27 cellular contexts compared by ENCODE assay signal in genomic region chr15:79832358-79832757, GRCh38.
"Had no signal": no experiment of that assay in that cellular context is flagged by ENCODE, and none has a peak within 500 bp of the region (broad histone marks: within the 10 kb centered on the region; RNA-seq: fewer than 3 reads in every experiment).

No MANE protein-coding gene starts in this region.

- DNase-seq: activated CD4-positive, alpha-beta memory T cell treated with anti-CD3 and anti-CD28 coated beads for 36 hours; activated CD4-positive, alpha-beta T cell treated with anti-CD3 and anti-CD28 coated beads, Interleukin-2, amount 50 U/mL, for 1 hour; activated effector memory CD4-positive, alpha-beta T cell treated with Interleukin-2 at 50 U/mL for 16 hours; activated naive CD4-positive, alpha-beta T cell treated with anti-CD3 and anti-CD28 coated beads, Interleukin-2, amount 10 ng/mL, durations not matched to agents 7 days and 5 days; activated T-cell treated with anti-CD3 and anti-CD28 coated beads, Interleukin-2, amount 50 U/mL, for 1 hour; amygdala; body of pancreas; cerebellar nuclear complex; Kasumi-1; KG1; MG63; NCI-H1092; NCI-H1436 treated with DMSO at 0.1 percent for 48 hours; NCI-H1694 treated with DMSO at 0.1 percent for 48 hours; NCI-H2029; NCI-H345; NCI-H524 treated with DMSO at 0.1 percent for 48 hours; SHP77; SJCRH30; T1000 had no signal

- H3K4me3 Mint-ChIP-seq: activated CD4-positive, alpha-beta memory T cell treated with anti-CD3 and anti-CD28 coated beads for 36 hours; activated naive CD4-positive, alpha-beta T cell treated with anti-CD3 and anti-CD28 coated beads, Interleukin-2, amount 10 ng/mL, durations not matched to agents 7 days and 5 days; activated naive CD8-positive, alpha-beta T cell; activated T-helper 1 cell treated with anti-CD3 and anti-CD28 coated beads, Interleukin-12 subunit alpha, Interleukin-12 subunit beta, Interleukin-2, Interleukin-4 antibody, amounts not matched to agents 30 ng/mL and 10 ng/mL and 1 ng/mL, durations not matched to agents 14 hours and 24 hours and 36 hours had no signal

- H3K27me3 ChIP-seq: ascending aorta, body of pancreas, breast epithelium, MG63, SJCRH30 had no signal

- H3K27ac ChIP-seq: ascending aorta, body of pancreas, breast epithelium, SJCRH30, SK-N-MC had no signal

- H3K36me3 ChIP-seq: breast epithelium, MG63, SJCRH30 had no signal

- H3K4me1 ChIP-seq: ascending aorta, body of pancreas, breast epithelium, SJCRH30 had no signal

- H3K27me3 Mint-ChIP-seq: activated CD4-positive, alpha-beta memory T cell treated with anti-CD3 and anti-CD28 coated beads for 36 hours; activated naive CD4-positive, alpha-beta T cell treated with anti-CD3 and anti-CD28 coated beads, Interleukin-2, amount 10 ng/mL, durations not matched to agents 7 days and 5 days; activated naive CD8-positive, alpha-beta T cell had no signal

- ATAC-seq: body of pancreas, Panc1 had no signal

- FAIRE-seq: TTC549 had no signal

- H3K4me3 ChIP-seq: ascending aorta, body of pancreas, breast epithelium, MG63, SJCRH30, SK-N-MC had no signal

- H3K27ac Mint-ChIP-seq: activated CD4-positive, alpha-beta memory T cell treated with anti-CD3 and anti-CD28 coated beads for 36 hours; activated naive CD4-positive, alpha-beta T cell treated with anti-CD3 and anti-CD28 coated beads, Interleukin-2, amount 10 ng/mL, durations not matched to agents 7 days and 5 days; activated naive CD8-positive, alpha-beta T cell; activated T-helper 1 cell treated with anti-CD3 and anti-CD28 coated beads, Interleukin-12 subunit alpha, Interleukin-12 subunit beta, Interleukin-2, Interleukin-4 antibody, amounts not matched to agents 30 ng/mL and 10 ng/mL and 1 ng/mL, durations not matched to agents 14 hours and 24 hours and 36 hours had no signal

- H3K9me3 Mint-ChIP-seq: activated naive CD4-positive, alpha-beta T cell treated with anti-CD3 and anti-CD28 coated beads, Interleukin-2, amount 10 ng/mL, durations not matched to agents 7 days and 5 days; activated T-helper 1 cell treated with anti-CD3 and anti-CD28 coated beads, Interleukin-12 subunit alpha, Interleukin-12 subunit beta, Interleukin-2, Interleukin-4 antibody, amounts not matched to agents 30 ng/mL and 10 ng/mL and 1 ng/mL, durations not matched to agents 14 hours and 24 hours and 36 hours had no signal

- H3K9me3 ChIP-seq: ascending aorta, body of pancreas, breast epithelium, MG63, SJCRH30 had no signal
